Comparison of ENCODE assay signal across 11 cellular contexts in the genomic region with DNA sequence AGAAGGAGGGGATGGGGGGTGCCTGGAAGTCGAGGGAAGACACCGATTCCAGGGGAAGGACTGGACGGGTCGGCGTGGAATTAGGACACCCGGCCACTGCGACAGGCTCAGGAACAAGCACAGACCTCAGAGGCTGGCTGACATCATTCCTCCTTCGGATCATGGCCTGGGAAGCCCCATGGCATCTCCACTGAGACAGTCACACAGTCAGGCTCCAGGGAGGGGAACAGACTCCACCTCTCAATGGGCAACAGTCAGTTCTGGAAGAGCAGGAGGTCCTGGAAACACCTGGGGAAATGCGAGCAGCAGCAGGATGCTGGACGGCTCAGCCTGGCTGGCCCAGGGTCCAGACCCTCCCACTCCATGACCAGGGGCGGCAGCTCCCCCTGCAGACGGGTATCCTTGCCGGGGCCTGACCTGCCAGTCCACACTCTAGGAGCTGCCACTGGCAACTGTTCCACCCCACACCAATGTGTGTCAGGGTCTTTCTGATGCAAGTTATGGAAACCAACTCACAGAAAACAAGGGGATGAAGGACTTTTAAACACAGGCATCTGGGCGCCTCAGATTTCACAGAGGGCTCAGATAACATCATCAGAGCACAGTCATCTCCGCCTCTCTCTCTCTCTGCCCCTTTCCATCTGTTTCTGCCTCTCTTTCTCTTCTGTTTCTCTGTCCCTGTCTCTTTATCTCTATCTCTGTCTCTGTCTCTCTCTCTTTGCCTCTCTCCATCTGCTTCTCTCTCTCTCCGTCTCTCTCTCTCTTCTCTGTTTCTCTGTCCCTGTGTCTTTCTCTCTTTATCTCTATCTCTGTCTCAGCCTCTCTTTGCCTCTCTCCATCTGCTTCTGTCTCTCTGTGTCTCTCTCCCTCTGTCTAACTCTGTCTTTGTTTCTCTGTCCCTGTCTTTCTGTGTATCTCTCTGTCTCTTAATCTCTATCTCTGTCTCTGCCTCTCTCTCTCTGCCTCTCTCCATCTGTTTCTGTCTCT.
DNase-seq lines count a peak whose midpoint lies in the region; ATAC-seq and TF ChIP-seq lines count a peak whose summit lies in the region.
"Had no signal": no experiment of that assay in that cellular context is flagged by ENCODE, and none has a peak within 500 bp of the region (broad histone marks: within the 10 kb centered on the region; RNA-seq: fewer than 3 reads in every experiment).

No MANE protein-coding gene starts in this region.

- in situ Hi-C loops in brain microvascular endothelial cell (cut with HindIII; ENCODE audit: low pct_ligation_motif_present, low sequenced_read_pairs): no loop called here

- DNase-seq in AG09319 (ENCODE audit: extremely low read depth, low read depth) (peak; percentile 48), SJCRH30 (peak; percentile 46 to 68), iris pigment epithelial cell (ENCODE audit: low read depth) (peak; percentile 45), cerebellar cortex (ENCODE audit: low spot score) (no peak), brain microvascular endothelial cell (no peak)
- DNase-seq: activated gamma-delta T cell, naive B cell, NCI-H524 had no signal

- peak overlapping the region in 2 of 11 experiments; percentile 26; a peak in 2 of 22 replicates for H3K27ac ChIP-seq in BLaER1 treated with 17β-estradiol and CSF1 and Interleukin-3, amounts not matched to agents 10 nM and 100 nM
- H3K27ac ChIP-seq in SJCRH30 (peak overlapping the region; percentile 19; the same call in 1 of the 2 replicates), brain microvascular endothelial cell (no peak overlapping the region)
- H3K27ac ChIP-seq: testis had no signal

- peaks cover 0 to 36% (median 14%) of the 10 kb centered on the region in 11 experiments; a peak in 15 of 22 replicates for H3K9me3 ChIP-seq in BLaER1 treated with 17β-estradiol and CSF1 and Interleukin-3, amounts not matched to agents 10 nM and 100 nM (replicated peaks in 1 of 11)
- H3K9me3 ChIP-seq in SJCRH30 (replicated peaks): no peaks in the 10 kb centered on the region
- H3K9me3 ChIP-seq: testis had no signal

- no peak for ATAC-seq in GM19397 (IDR thresholded peaks at IDR 0.05; ENCODE audit: unreplicated experiment)

- H3K4me3 ChIP-seq in BLaER1 treated with 17β-estradiol and CSF1 and Interleukin-3, amounts not matched to agents 10 nM and 100 nM: no peak overlapping the region
- no peak overlapping the region for H3K4me3 ChIP-seq in SJCRH30
- no peak overlapping the region for H3K4me3 ChIP-seq in brain microvascular endothelial cell (ENCODE audit: low read depth, low read length)
- H3K4me3 ChIP-seq: testis had no signal

- peak overlapping the region in 9 of 11 experiments; percentile 13 to 98 (median 84); a peak in 18 of 22 replicates for H3K4me2 ChIP-seq in BLaER1 treated with 17β-estradiol and CSF1 and Interleukin-3, amounts not matched to agents 10 nM and 100 nM

- peaks cover 0 to 41% (median 0%) of the 10 kb centered on the region in 11 experiments; a peak in 6 of 22 replicates for H3K27me3 ChIP-seq in BLaER1 treated with 17β-estradiol and CSF1 and Interleukin-3, amounts not matched to agents 10 nM and 100 nM
- H3K27me3 ChIP-seq in SJCRH30 (peaks cover 2% of the 10 kb centered on the region; the same call in 1 of the 2 replicates), brain microvascular endothelial cell (replicated peaks) (peaks cover 66% of the 10 kb centered on the region)
- H3K27me3 ChIP-seq: testis had no signal

- peaks cover 23 to 98% (median 84%) of the 10 kb centered on the region in 10 experiments for H3K4me1 ChIP-seq in BLaER1 treated with 17β-estradiol and CSF1 and Interleukin-3, amounts not matched to agents 10 nM and 100 nM
- peaks cover 22% of the 10 kb centered on the region for H3K4me1 ChIP-seq in SJCRH30

- H3K9ac ChIP-seq in BLaER1 treated with 17β-estradiol and CSF1 and Interleukin-3, amounts not matched to agents 10 nM and 100 nM: peak overlapping the region in 2 of 11 experiments; percentile 0 to 29; a peak in 2 of 22 replicates

- H4K20me1 ChIP-seq in BLaER1 treated with 17β-estradiol and CSF1 and Interleukin-3, amounts not matched to agents 10 nM and 100 nM: peaks cover 0 to 3% (median 0%) of the 10 kb centered on the region in 11 experiments; a peak in 1 of 22 replicates

- TF ChIP-seq CTCF in AG09319 (IDR thresholded peaks at IDR 0.05; ENCODE audit: low read depth, low read length): no peak; the same call in none of the 2 replicates
- TF ChIP-seq CTCF in brain microvascular endothelial cell (IDR thresholded peaks at IDR 0.05; ENCODE audit: low read depth, low read length, missing control alignments): no peak

- peaks cover 0 to 17% (median 0%) of the 10 kb centered on the region in 11 experiments; a peak in 2 of 22 replicates for H3K36me3 ChIP-seq in BLaER1 treated with 17β-estradiol and CSF1 and Interleukin-3, amounts not matched to agents 10 nM and 100 nM
- H3K36me3 ChIP-seq in SJCRH30: no peaks in the 10 kb centered on the region
- H3K36me3 ChIP-seq in brain microvascular endothelial cell (replicated peaks): no peaks in the 10 kb centered on the region

Comparison
In these comparisons a context has a peak if more than half of its experiments do, and no peak if none do; other contexts are left out.
1. DNase-seq: peak in AG09319 (single experiment), SJCRH30 (2 of 2) and iris pigment epithelial cell (single experiment); none in cerebellar cortex (single experiment) and brain microvascular endothelial cell (single experiment).